20 cellular contexts compared by ENCODE assay signal in genomic region chr18:3114456-3114855, GRCh38.
"Had no signal": no experiment of that assay in that cellular context is flagged by ENCODE, and none has a peak within 500 bp of the region (broad histone marks: within the 10 kb centered on the region; RNA-seq: fewer than 3 reads in every experiment).

No MANE protein-coding gene starts in this region.

- DNase-seq: activated CD4-positive, alpha-beta T cell treated with anti-CD3 and anti-CD28 coated beads for 4 hours; activated CD8-positive, alpha-beta memory T cell treated with anti-CD3 and anti-CD28 coated beads, Interleukin-2, amount 50 U/mL, for 48 hours; activated CD8-positive, alpha-beta T cell treated with anti-CD3 and anti-CD28 coated beads for 36 hours; activated naive CD4-positive, alpha-beta T cell; activated T-cell treated with anti-CD3 and anti-CD28 coated beads, Interleukin-2, amount 50 U/mL, for 1 hour; brain microvascular endothelial cell; Kasumi-1; KBM-7; MV-4-11; NCI-H1092 treated with DMSO at 0.1 percent for 48 hours; NCI-H1417 treated with DMSO at 0.1 percent for 48 hours; NCI-H1694; NCI-H2029 treated with DMSO at 0.1 percent for 48 hours; NCI-H345; NCI-H526 treated with DMSO at 0.1 percent for 48 hours; NCI-H82; T-helper 1 cell had no signal

- H3K36me3 ChIP-seq: brain microvascular endothelial cell had no signal

- ATAC-seq: activated CD4-positive, CD25-positive, alpha-beta regulatory T cell treated with anti-CD3 and anti-CD28 coated beads, Interleukin-2, amount 50 U/mL, for 24 hours; activated CD8-positive, alpha-beta T cell treated with anti-CD3 and anti-CD28 coated beads for 36 hours; Right ventricle myocardium inferior had no signal

- H3K4me3 ChIP-seq: SK-N-MC had no signal

- H3K27ac ChIP-seq: brain microvascular endothelial cell, SK-N-MC had no signal

- H3K27me3 ChIP-seq: brain microvascular endothelial cell had no signal
